ENCODE assay signal across 31 cellular contexts in genomic region chr12:93047118-93047517, GRCh38.
"Had no signal": no experiment of that assay in that cellular context is flagged by ENCODE, and none has a peak within 500 bp of the region (broad histone marks: within the 10 kb centered on the region; RNA-seq: fewer than 3 reads in every experiment).

No MANE protein-coding gene starts in this region.

- H3K4me1 ChIP-seq: adrenal gland had no signal

- FAIRE-seq: bronchial epithelial cell, endometrium, endothelial cell of umbilical vein had no signal

- H3K27ac ChIP-seq: adrenal gland, coronary artery, epithelial cell of prostate, gastrocnemius medialis, heart left ventricle had no signal

- ATAC-seq: activated CD4-positive, alpha-beta T cell treated with anti-CD3 and anti-CD28 coated beads for 36 hours; activated CD8-positive, alpha-beta memory T cell treated with anti-CD3 and anti-CD28 coated beads, Interleukin-2, amount 10 ng/mL, durations not matched to agents 7 days and 5 days; activated CD8-positive, alpha-beta T cell treated with anti-CD3 and anti-CD28 coated beads, Interleukin-2, amount 10 ng/mL, durations not matched to agents 7 days and 5 days; activated naive CD8-positive, alpha-beta T cell treated with anti-CD3 and anti-CD28 coated beads, Interleukin-2, amount 50 U/mL, for 24 hours; effector memory CD8-positive, alpha-beta T cell; gastrocnemius medialis; heart left ventricle had no signal

- H3K9me3 ChIP-seq: adrenal gland, gastrocnemius medialis, heart left ventricle had no signal

- DNase-seq: activated CD4-positive, alpha-beta memory T cell treated with anti-CD3 and anti-CD28 coated beads for 36 hours; activated CD4-positive, alpha-beta T cell treated with anti-CD3 and anti-CD28 coated beads for 36 hours; activated CD4-positive, alpha-beta T cell treated with anti-CD3 and anti-CD28 coated beads, Interleukin-2, amount 10 ng/mL, durations not matched to agents 24 days and 14 days; activated CD4-positive, CD25-positive, alpha-beta regulatory T cell; activated CD4-positive, CD25-positive, alpha-beta regulatory T cell treated with anti-CD3 and anti-CD28 coated beads, Interleukin-2, amount 50 U/mL, for 72 hours; activated CD8-positive, alpha-beta memory T cell treated with anti-CD3 and anti-CD28 coated beads, Interleukin-2, amount 10 ng/mL, durations not matched to agents 7 days and 5 days; activated CD8-positive, alpha-beta memory T cell treated with anti-CD3 and anti-CD28 coated beads, Interleukin-2, amount 50 U/mL, for 4 hours; activated CD8-positive, alpha-beta T cell treated with anti-CD3 and anti-CD28 coated beads, Interleukin-2, amount 10 ng/mL, durations not matched to agents 7 days and 5 days; activated effector memory CD4-positive, alpha-beta T cell treated with anti-CD3 and anti-CD28 coated beads, Interleukin-2, amount 50 U/mL, for 16 hours; activated naive CD4-positive, alpha-beta T cell treated with anti-CD3 and anti-CD28 coated beads for 36 hours; activated naive CD8-positive, alpha-beta T cell treated with anti-CD3 and anti-CD28 coated beads for 36 hours; activated naive CD8-positive, alpha-beta T cell treated with anti-CD3 and anti-CD28 coated beads, Interleukin-2, amount 50 U/mL, for 24 hours; activated T-cell treated with anti-CD3 and anti-CD28 coated beads, Interleukin-2, amount 50 U/mL, for 1 hour; activated T-cell treated with anti-CD3 and anti-CD28 coated beads, Interleukin-2, amount 50 U/mL, for 48 hours; adrenal gland; amygdala; aorta; dermis blood vessel endothelial cell; effector CD4-positive, alpha-beta T cell; effector memory CD8-positive, alpha-beta T cell; foreskin fibroblast; gastrocnemius medialis; glutamatergic neuron; heart left ventricle; hypothalamus; T-helper 2 cell had no signal

- H3K27me3 ChIP-seq: adrenal gland, gastrocnemius medialis, heart left ventricle had no signal

- H3K36me3 ChIP-seq: adrenal gland, gastrocnemius medialis, heart left ventricle had no signal

- H3K4me3 ChIP-seq: adrenal gland, coronary artery, gastrocnemius medialis, heart left ventricle had no signal
